10 cellular contexts compared by ENCODE assay signal in the genomic region with DNA sequence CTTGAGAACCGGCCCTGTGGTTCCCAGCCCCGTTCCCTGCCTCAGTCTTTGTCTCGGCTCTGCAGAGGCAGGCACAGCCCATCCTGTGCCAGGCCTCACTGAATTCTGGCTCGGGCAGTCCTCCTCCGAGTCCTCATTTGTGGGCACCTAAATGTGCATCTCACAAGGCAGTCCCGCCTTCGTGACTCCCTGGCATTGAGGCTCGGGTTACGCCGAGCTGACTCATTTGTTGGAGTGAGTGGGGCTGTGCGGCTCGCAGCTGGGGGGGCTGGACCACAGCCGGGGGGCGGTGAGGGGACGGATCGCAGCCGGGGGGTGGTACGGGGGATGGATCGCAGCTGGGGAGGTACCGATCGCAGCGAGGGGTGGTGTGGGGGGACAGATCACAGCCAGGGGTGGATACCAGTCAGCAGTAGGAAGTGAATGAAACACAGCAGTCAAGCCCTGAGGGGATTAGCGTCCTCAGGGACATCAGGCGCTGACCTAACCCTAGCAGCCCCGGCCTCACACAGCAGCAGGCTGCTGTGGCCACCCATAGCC.
DNase-seq lines count a peak whose midpoint lies in the region; ATAC-seq and TF ChIP-seq lines count a peak whose summit lies in the region.
"Had no signal": no experiment of that assay in that cellular context is flagged by ENCODE, and none has a peak within 500 bp of the region (broad histone marks: within the 10 kb centered on the region; RNA-seq: fewer than 3 reads in every experiment).

No MANE protein-coding gene starts in this region.

- H3K9me3 ChIP-seq in adrenal gland (replicated peaks in 1 of 3) (no peaks in the 10 kb centered on the region), skeletal muscle tissue (ENCODE audit: control insufficient read depth in 3 of 3, low read length in 3 of 3) (no peaks in the 10 kb centered on the region)

- intact Hi-C loops in adrenal gland (cut with DNase I), result no loop called here

- no peaks in the 10 kb centered on the region for H3K27me3 ChIP-seq in adrenal gland
- peaks cover 0 to 15% (median 0%) of the 10 kb centered on the region in 3 donors for H3K27me3 ChIP-seq in skeletal muscle tissue (ENCODE audit: control insufficient read depth in 3 of 3, insufficient read depth in 3 of 3, low read length in 3 of 3)

- peak overlapping the region in 2 of 3 donors; percentile 62 to 64 for H3K9ac ChIP-seq in skeletal muscle tissue (ENCODE audit: low read depth in 1 of 3, low read length in 3 of 3)

- no peak for TF ChIP-seq CTCF in adrenal gland (IDR thresholded peaks at IDR 0.05)

- H3K27ac ChIP-seq in adrenal gland, result peak overlapping the region in 3 of 5 donors; percentile 15 to 61 (median 61)
- H3K27ac ChIP-seq in skeletal muscle tissue (ENCODE audit: low read depth, low read length), result peak overlapping the region; percentile 60
- H3K27ac ChIP-seq: VCaP had no signal

- TF ChIP-seq POLR2A in adrenal gland (IDR thresholded peaks at IDR 0.05), result peak in 1 of 2 donors; percentile 22

- H3K36me3 ChIP-seq in adrenal gland (replicated peaks in 1 of 2) (peaks cover 0 to 14% of the 10 kb centered on the region in 2 donors), skeletal muscle tissue (ENCODE audit: control insufficient read depth in 3 of 3, insufficient read depth in 3 of 3, low read length in 3 of 3) (peaks cover 0 to 9% (median 9%) of the 10 kb centered on the region in 3 donors)

- peak overlapping the region in 1 of 4 donors; percentile 12 for H3K4me3 ChIP-seq in adrenal gland
- peak overlapping the region; percentile 23 to 50 (median 49) for H3K4me3 ChIP-seq in skeletal muscle tissue (ENCODE audit: low read length in 3 of 3)

- H3K4me1 ChIP-seq in adrenal gland (replicated peaks in 1 of 2) (peaks cover 0 to 11% of the 10 kb centered on the region in 2 donors), skeletal muscle tissue (ENCODE audit: control insufficient read depth in 3 of 3, insufficient read depth in 3 of 3, low read length in 3 of 3) (peaks cover 11 to 21% (median 16%) of the 10 kb centered on the region in 3 donors)

- peak; percentile 84 for DNase-seq in NCI-H2029 (lab: John Stamatoyannopoulos, UW)
- DNase-seq in NCI-H2029 treated with DMSO at 0.1 percent for 48 hours (lab: John Stamatoyannopoulos, UW), result no peak
- peak; percentile 74 to 90 (median 86) for DNase-seq in adrenal gland
- DNase-seq in hippocampal formation (lab: John Stamatoyannopoulos, UW), result peak; percentile 31 to 68
- DNase-seq in NCI-H748 (lab: John Stamatoyannopoulos, UW; ENCODE audit: unreplicated experiment), result no peak
- DNase-seq in NCI-H526 treated with DMSO at 0.1 percent for 48 hours (lab: John Stamatoyannopoulos, UW), result no peak
- DNase-seq: CD4-positive, CD25-positive, alpha-beta regulatory T cell had no signal

- 28 to 36% (median 34%) methylated on average over 13 to 25 of the region's 25 CpGs for WGBS in adrenal gland, 4 donors

- no peak for ATAC-seq in GM19328 (IDR thresholded peaks at IDR 0.05; ENCODE audit: unreplicated experiment)

Comparison
In these comparisons a context has a peak if more than half of its experiments do, and no peak if none do; other contexts are left out.
1. DNase-seq: peak in NCI-H2029 (single experiment), adrenal gland (7 of 7) and hippocampal formation (2 of 2); none in NCI-H2029 treated with DMSO at 0.1 percent for 48 hours (single experiment), NCI-H748 (single experiment) and NCI-H526 treated with DMSO at 0.1 percent for 48 hours (single experiment).